In the genomic region with DNA sequence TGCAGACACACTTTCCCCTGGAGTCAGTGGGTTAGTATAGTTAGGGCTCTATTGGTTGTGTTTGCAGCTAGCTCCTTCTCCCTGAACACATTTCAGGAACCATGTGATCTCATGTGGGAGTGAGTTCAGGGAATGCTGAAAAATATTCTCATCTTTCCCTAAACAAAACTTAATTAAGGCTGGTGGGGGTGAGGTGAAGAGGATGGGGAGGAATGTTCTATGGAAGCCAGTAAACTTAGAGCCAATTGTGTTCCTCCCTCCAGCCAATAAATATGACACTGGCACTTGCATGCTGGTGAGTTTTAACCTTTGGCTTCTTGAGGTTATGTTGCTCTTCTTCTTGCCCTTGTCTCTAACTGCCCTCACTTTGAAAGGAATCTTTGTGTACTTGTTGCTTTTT, we compare ENCODE assay signal across 16 cellular contexts. TPM values are rescaled to one million over a fixed set of nuclear protein-coding genes. Genes with fewer than 3 reads are reported as not detected.
DNase-seq lines count a peak whose midpoint lies in the region; ATAC-seq and TF ChIP-seq lines count a peak whose summit lies in the region.
"Had no signal": no experiment of that assay in that cellular context is flagged by ENCODE, and none has a peak within 500 bp of the region (broad histone marks: within the 10 kb centered on the region; RNA-seq: fewer than 3 reads in every experiment).

No MANE protein-coding gene starts in this region.

- TF ChIP-seq CTCF in OCI-LY7 (conservative IDR thresholded peaks at IDR 0.05; ENCODE audit: low read length), result no peak

- H3K79me2 ChIP-seq in OCI-LY7 (ENCODE audit: insufficient read depth, low read depth, low read length), result peaks cover 89% of the 10 kb centered on the region

- no TSS peak for BruUV-seq in OCI-LY7 (replicated peaks; lab: Mats Ljungman, UMichigan)

- H3K36me3 ChIP-seq in OCI-LY7 (ENCODE audit: insufficient read depth, low read length), result peaks cover 16% of the 10 kb centered on the region

- H3K9me2 ChIP-seq in OCI-LY7 (ENCODE audit: insufficient read depth, low read length), result no peaks in the 10 kb centered on the region

- peaks cover 27% of the 10 kb centered on the region for H3K36me3 Mint-ChIP-seq in stimulated activated naive CD8-positive, alpha-beta T cell treated with anti-CD3 and anti-CD28 coated beads, Interleukin-15, Interleukin-2, amounts not matched to agents 100 ng/mL and 50 ng/mL, for 24 hours (ENCODE audit: low read depth)
- peaks cover 8 to 22% of the 10 kb centered on the region in 2 donors for H3K36me3 Mint-ChIP-seq in naive B cell

- no peaks in the 10 kb centered on the region for H3K9me3 Mint-ChIP-seq in stimulated activated naive CD8-positive, alpha-beta T cell treated with anti-CD3 and anti-CD28 coated beads, Interleukin-15, Interleukin-2, amounts not matched to agents 100 ng/mL and 50 ng/mL, for 24 hours
- no peaks in the 10 kb centered on the region for H3K9me3 Mint-ChIP-seq in stimulated activated naive CD8-positive, alpha-beta T cell treated with anti-CD3 and anti-CD28 coated beads, Interleukin-15, amount 100 ng/mL, for 72 hours
- no peaks in the 10 kb centered on the region for H3K9me3 Mint-ChIP-seq in naive B cell
- H3K9me3 Mint-ChIP-seq: CD14-positive monocyte had no signal

- peak overlapping the region; percentile 84 for H3K27ac ChIP-seq in OCI-LY7 (ENCODE audit: low read depth, low read length, poor library complexity, severe bottlenecking)
- H3K27ac ChIP-seq: KMS-11, SJCRH30 had no signal

- CTCF ChIA-PET in OCI-LY7 (lab: Charles Lee; ENCODE audit: unreplicated experiment), result interaction anchor here (1.7 kb wide), 1 partner anchor 8 kb away, joined by 5 read pairs; no protein-coding TSS in a partner anchor

- no peak for DNase-seq in stimulated activated naive CD8-positive, alpha-beta T cell treated with anti-CD3 and anti-CD28 coated beads, Interleukin-15, amount 100 ng/mL, for 72 hours
- DNase-seq in OCI-LY7 (ENCODE audit: low spot score) (no peak), naive B cell (no peak), NCI-H1417 (lab: John Stamatoyannopoulos, UW) (no peak), Right ventricle myocardium superior (no peak)
- DNase-seq in activated CD4-positive, alpha-beta T cell treated with anti-CD3 and anti-CD28 coated beads for 48 hours, result no peak
- DNase-seq in stimulated activated CD4-positive, alpha-beta T cell treated with anti-CD3 and anti-CD28 coated beads, Interleukin-4, amount 100 ng/mL, for 4 hours, result no peak
- DNase-seq: DMS53, GOT3, NCI-H1092, NCI-H187, NCI-H446, SJCRH30 had no signal

- H3K4me2 ChIP-seq in OCI-LY7 (ENCODE audit: low read length), result peak overlapping the region; percentile 80
- H3K4me2 ChIP-seq: KMS-11 had no signal

- H3K4me3 ChIP-seq in OCI-LY7 (ENCODE audit: low read depth, low read length, poor library complexity, severe bottlenecking), result peak overlapping the region; percentile 63
- H3K4me3 ChIP-seq: SJCRH30 had no signal

- peak overlapping the region; percentile 29 for H3K27ac Mint-ChIP-seq in stimulated activated naive CD8-positive, alpha-beta T cell treated with anti-CD3 and anti-CD28 coated beads, Interleukin-15, Interleukin-2, amounts not matched to agents 100 ng/mL and 50 ng/mL, for 24 hours
- no peak overlapping the region for H3K27ac Mint-ChIP-seq in stimulated activated naive CD8-positive, alpha-beta T cell treated with anti-CD3 and anti-CD28 coated beads, Interleukin-15, amount 100 ng/mL, for 72 hours
- peak overlapping the region; percentile 76 to 100 (median 88) for H3K27ac Mint-ChIP-seq in naive B cell

- no peaks in the 10 kb centered on the region for H3K27me3 Mint-ChIP-seq in stimulated activated naive CD8-positive, alpha-beta T cell treated with anti-CD3 and anti-CD28 coated beads, Interleukin-15, Interleukin-2, amounts not matched to agents 100 ng/mL and 50 ng/mL, for 24 hours
- no peaks in the 10 kb centered on the region for H3K27me3 Mint-ChIP-seq in stimulated activated naive CD8-positive, alpha-beta T cell treated with anti-CD3 and anti-CD28 coated beads, Interleukin-15, amount 100 ng/mL, for 72 hours
- no peaks in the 10 kb centered on the region for H3K27me3 Mint-ChIP-seq in naive B cell

- no peak overlapping the region for H3K4me3 Mint-ChIP-seq in stimulated activated naive CD8-positive, alpha-beta T cell treated with anti-CD3 and anti-CD28 coated beads, Interleukin-15, Interleukin-2, amounts not matched to agents 100 ng/mL and 50 ng/mL, for 24 hours
- no peak overlapping the region for H3K4me3 Mint-ChIP-seq in stimulated activated naive CD8-positive, alpha-beta T cell treated with anti-CD3 and anti-CD28 coated beads, Interleukin-15, amount 100 ng/mL, for 72 hours
- H3K4me3 Mint-ChIP-seq in naive B cell, result peak overlapping the region; percentile 46 to 92 (median 86)
- H3K4me3 Mint-ChIP-seq: CD14-positive monocyte had no signal

- intact Hi-C loops in OCI-LY7 (cut with micrococcal nuclease; ENCODE audit: unreplicated experiment) (loop anchor here (5.0 kb wide), 1 partner anchor 112 kb away; no protein-coding TSS in a partner anchor), Right ventricle myocardium superior (cut with DNase I) (loop anchor here (5.0 to 10.0 kb wide), 2 partner anchors 133 to 160 kb away; no protein-coding TSS in a partner anchor)

- POLR2A ChIA-PET in OCI-LY7 (lab: Charles Lee), result interaction anchor here (0.6 to 3.7 kb wide), 7 partner anchors 9 to 114 kb away, joined by 3 to 22 read pairs (median 4); no protein-coding TSS in a partner anchor

- no peaks in the 10 kb centered on the region for H4K20me1 ChIP-seq in OCI-LY7 (ENCODE audit: insufficient read depth, low read length)

- peaks cover 94% of the 10 kb centered on the region for H3K4me1 Mint-ChIP-seq in stimulated activated naive CD8-positive, alpha-beta T cell treated with anti-CD3 and anti-CD28 coated beads, Interleukin-15, Interleukin-2, amounts not matched to agents 100 ng/mL and 50 ng/mL, for 24 hours (ENCODE audit: low read depth)
- peaks cover 97% of the 10 kb centered on the region for H3K4me1 Mint-ChIP-seq in stimulated activated naive CD8-positive, alpha-beta T cell treated with anti-CD3 and anti-CD28 coated beads, Interleukin-15, amount 100 ng/mL, for 72 hours
- peaks cover 70 to 88% (median 86%) of the 10 kb centered on the region in 3 donors for H3K4me1 Mint-ChIP-seq in naive B cell

- no peaks in the 10 kb centered on the region for H3K9me3 ChIP-seq in OCI-LY7 (ENCODE audit: low read length)
- H3K9me3 ChIP-seq: SJCRH30 had no signal

- ATAC-seq in stimulated activated naive CD8-positive, alpha-beta T cell treated with anti-CD3 and anti-CD28 coated beads, Interleukin-15, amount 100 ng/mL, for 72 hours, result no peak
- ATAC-seq in naive B cell (ENCODE audit: low read depth in 2 of 2) (no peak), Right ventricle myocardium superior (ENCODE audit: poor library complexity) (no peak)

- H3K4me1 ChIP-seq in OCI-LY7 (ENCODE audit: insufficient read depth, low read length, poor library complexity, severe bottlenecking), result peaks cover 100% of the 10 kb centered on the region

- H2AFZ ChIP-seq in OCI-LY7 (ENCODE audit: low read length), result no peak overlapping the region

RNA-seq across cellular contexts. Expression of a gene that starts 1.0 kb away (rescaled TPM):
- 39.1 and 60.8 TPM in 2 replicates for total RNA-seq in OCI-LY7 (2014; rRNA removed; shearing (Covaris generic))
- total RNA-seq in OCI-LY7 (2022), result 58.4 and 68.0 TPM in 2 replicates
- 10 to 100 TPM in 5 of 6 donors, 1 to 10 TPM in 1; 9.7 to 41.3 (median 29.6) TPM for polyA plus RNA-seq in naive B cell (ENCODE audit: low read depth in 6 of 6)
- total RNA-seq in Right ventricle myocardium superior, result 82.8 TPM

Comparison
In these comparisons a context has a peak if more than half of its experiments do, and no peak if none do; other contexts are left out.
1. H3K27ac Mint-ChIP-seq: peak in stimulated activated naive CD8-positive, alpha-beta T cell treated with anti-CD3 and anti-CD28 coated beads, Interleukin-15, Interleukin-2, amounts not matched to agents 100 ng/mL and 50 ng/mL, for 24 hours (single experiment) and naive B cell (6 of 6); none in stimulated activated naive CD8-positive, alpha-beta T cell treated with anti-CD3 and anti-CD28 coated beads, Interleukin-15, amount 100 ng/mL, for 72 hours (0 of 2).
2. H3K4me3 Mint-ChIP-seq: peak in naive B cell (8 of 8); none in stimulated activated naive CD8-positive, alpha-beta T cell treated with anti-CD3 and anti-CD28 coated beads, Interleukin-15, Interleukin-2, amounts not matched to agents 100 ng/mL and 50 ng/mL, for 24 hours (single experiment) and stimulated activated naive CD8-positive, alpha-beta T cell treated with anti-CD3 and anti-CD28 coated beads, Interleukin-15, amount 100 ng/mL, for 72 hours (0 of 2).